Comparison of ENCODE assay signal across 22 cellular contexts in genomic region chr22:35594686-35595085, GRCh38. TPM values are rescaled to one million over a fixed set of nuclear protein-coding genes. Genes with fewer than 3 reads are reported as not detected.
"Had no signal": no experiment of that assay in that cellular context is flagged by ENCODE, and none has a peak within 500 bp of the region (broad histone marks: within the 10 kb centered on the region; RNA-seq: fewer than 3 reads in every experiment).

No MANE protein-coding gene starts in this region.

- DNase-seq: effector memory CD8-positive, alpha-beta T cell; esophagus squamous epithelium; foreskin fibroblast; hippocampal formation; kidney glomerular epithelial cell; lower lobe of right lung; naive thymus-derived CD8-positive, alpha-beta T cell; stimulated activated CD4-positive, alpha-beta T cell treated with anti-CD3 and anti-CD28 coated beads, Interleukin-2, amount 100 ng/mL, for 24 hours; stimulated activated naive CD4-positive, alpha-beta T cell; stomach; substantia nigra; transverse colon had no signal

- H3K27ac ChIP-seq: esophagus squamous epithelium, lower lobe of right lung, right lobe of liver, skin epidermis, thoracic aorta had no signal

- H3K4me1 ChIP-seq: right lobe of liver had no signal

- H3K4me3 ChIP-seq: esophagus squamous epithelium, lower lobe of right lung, right lobe of liver, skin epidermis, stomach, thoracic aorta, transverse colon had no signal

- ATAC-seq: effector memory CD8-positive, alpha-beta T cell; left lobe of liver; lower lobe of right lung; naive thymus-derived CD8-positive, alpha-beta T cell; right lobe of liver had no signal

- H3K4me3 Mint-ChIP-seq: dendritic cell treated with granulocyte-macrophage colony-stimulating factor and Interleukin-4, amounts not matched to agents 40 ng/mL and 50 ng/mL, for 4 days; effector memory CD8-positive, alpha-beta T cell; memory B cell; naive thymus-derived CD8-positive, alpha-beta T cell had no signal

- H3K4me1 Mint-ChIP-seq: memory B cell; naive thymus-derived CD8-positive, alpha-beta T cell had no signal

- H3K36me3 ChIP-seq: esophagus squamous epithelium, lower lobe of right lung, right lobe of liver, stomach, thoracic aorta, transverse colon had no signal

- H3K36me3 Mint-ChIP-seq: memory B cell had no signal

- H3K9me3 Mint-ChIP-seq: dendritic cell treated with granulocyte-macrophage colony-stimulating factor and Interleukin-4, amounts not matched to agents 40 ng/mL and 50 ng/mL, for 4 days; effector memory CD8-positive, alpha-beta T cell; memory B cell; naive thymus-derived CD8-positive, alpha-beta T cell had no signal

- H3K27me3 ChIP-seq: right lobe of liver, stomach, transverse colon had no signal

- H3K9me3 ChIP-seq: esophagus squamous epithelium, lower lobe of right lung, right lobe of liver, stomach, thoracic aorta, transverse colon had no signal

RNA-seq across cellular contexts. Expression of gene MB, which starts 22.4 kb away (rescaled TPM):
- total RNA-seq: epithelial cell of proximal tubule; mononuclear cell; naive thymus-derived CD8-positive, alpha-beta T cell; osteocyte; thoracic aorta had no signal
- polyA plus RNA-seq: naive thymus-derived CD8-positive, alpha-beta T cell had no signal

RNA-seq across cellular contexts. Expression of gene APOL6, which starts 53.6 kb away (rescaled TPM):
- polyA plus RNA-seq: neural cell had no signal

RNA-seq across cellular contexts. Expression of gene RASD2, which starts 54.1 kb away (rescaled TPM):
- total RNA-seq: left lobe of liver; naive thymus-derived CD8-positive, alpha-beta T cell; osteocyte had no signal
